Comparison of ENCODE assay signal across 20 cellular contexts in the genomic region with DNA sequence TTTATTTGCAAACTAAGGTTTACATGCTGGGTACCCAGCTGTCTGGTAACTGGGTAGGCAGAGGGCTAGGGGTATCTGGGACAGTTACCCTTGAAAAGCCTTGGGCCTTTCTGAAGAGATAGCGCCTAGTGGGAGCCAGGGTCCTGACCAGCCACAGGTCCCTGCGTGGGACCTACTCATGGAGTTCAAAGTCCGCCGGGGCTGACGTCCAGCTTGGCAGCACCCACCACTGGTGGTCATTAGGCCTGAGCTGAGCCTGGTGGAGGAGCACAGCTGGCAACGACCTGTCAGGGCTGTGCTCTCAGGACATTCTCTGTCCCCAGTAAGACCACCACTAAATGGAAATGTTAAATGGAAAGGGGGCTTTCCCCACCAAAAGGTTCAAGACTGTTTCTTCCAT. TPM values are rescaled to one million over a fixed set of nuclear protein-coding genes. Genes with fewer than 3 reads are reported as not detected.
A peak's percentile ranks its signal among the peaks of the same experiment; 100 is the strongest.
DNase-seq lines count a peak whose midpoint lies in the region; ATAC-seq, FAIRE-seq and TF ChIP-seq lines count a peak whose summit lies in the region.
"Had no signal": no experiment of that assay in that cellular context is flagged by ENCODE, and none has a peak within 500 bp of the region (broad histone marks: within the 10 kb centered on the region; RNA-seq: fewer than 3 reads in every experiment).

No MANE protein-coding gene starts in this region.

- H3K4me1 Mint-ChIP-seq in chondrocyte (ENCODE audit: low read depth) = no peaks in the 10 kb centered on the region
- H3K4me1 Mint-ChIP-seq: H9 had no signal

- H3K4me2 ChIP-seq in GM12878 (ENCODE audit: control insufficient read depth, insufficient read depth) (no peak overlapping the region), HepG2 (ENCODE audit: low read depth, low read length) (no peak overlapping the region), osteoblast (ENCODE audit: insufficient read depth, low read length) (no peak overlapping the region)
- H3K4me2 ChIP-seq: A549 had no signal

- SMC1A ChIA-PET in GM12878 (lab: Charles Lee; ENCODE audit: uncharacterized antibody, unreplicated experiment) = no interaction called here

- POLR2A ChIA-PET in GM12878 (lab: Charles Lee) = no interaction called here
- POLR2A ChIA-PET in HepG2 (lab: Yijun Ruan, JAX) = no interaction called here

- 97% methylated on average over 6 of the region's 6 CpGs for WGBS in GM12878 (ENCODE audit: insufficient coverage, insufficient replicate concordance, low lambda C conversion rate, missing lambda C conversion rate)
- WGBS in HepG2 (ENCODE audit: low lambda C conversion rate) = no CpG with 5 or more reads among the region's 6 CpGs

- H3K9ac ChIP-seq in GM12878 (ENCODE audit: control insufficient read depth, insufficient read depth, low read length) (no peak overlapping the region), HepG2 (ENCODE audit: insufficient read depth, low read depth, low read length) (no peak overlapping the region)

- TF ChIP-seq RAD21 in GM12878 (IDR thresholded peaks at IDR 0.05; ENCODE audit: insufficient read depth, low read depth, low read length) (no peak), HepG2 (CRISPR knock-in tag; IDR thresholded peaks at IDR 0.05) (no peak)

- ATAC-seq in GM12878 = no peak
- peak; percentile 63 for ATAC-seq in HepG2
- no peak for ATAC-seq in HG02981 (IDR thresholded peaks at IDR 0.05; ENCODE audit: unreplicated experiment)
- ATAC-seq in Right ventricle myocardium inferior = no peak
- ATAC-seq: A549 had no signal

- H3K4me3 ChIP-seq in GM12878 (no peak overlapping the region), HepG2 (replicated peaks in 1 of 3; ENCODE audit: insufficient read depth in 1 of 3, low read depth in 2 of 3, low read length in 3 of 3) (no peak overlapping the region), osteoblast (ENCODE audit: insufficient read depth, low read length) (no peak overlapping the region)
- H3K4me3 ChIP-seq: A549 had no signal

- TF ChIP-seq EP300 in GM12878 (IDR thresholded peaks at IDR 0.05; ENCODE audit: borderline replicate concordance in 1 of 2, control insufficient read depth in 1 of 2, low read depth in 2 of 2, low read length in 2 of 2) (no peak), HepG2 (IDR thresholded peaks at IDR 0.05; ENCODE audit: low read depth in 2 of 2, low read length in 2 of 2) (no peak), HepG2 (CRISPR knock-in tag; IDR thresholded peaks at IDR 0.05; ENCODE audit: borderline replicate concordance) (no peak)

- H3K4me1 ChIP-seq in GM12878 (ENCODE audit: control insufficient read depth, insufficient read depth, low read length) (no peaks in the 10 kb centered on the region), HepG2 (ENCODE audit: insufficient read depth, low read length) (peaks cover 7% of the 10 kb centered on the region; the same call in 1 of the 2 replicates), osteoblast (ENCODE audit: insufficient read depth, low read length) (no peaks in the 10 kb centered on the region)
- H3K4me1 ChIP-seq: A549, BE2C had no signal

- TF ChIP-seq CTCF in GM12878 (IDR thresholded peaks at IDR 0.05 in 2 of 3, conservative IDR thresholded peaks at IDR 0.05 in 1 of 3; ENCODE audit: control insufficient read depth in 2 of 3, extremely low read depth in 1 of 3, insufficient read depth in 1 of 3, low read depth in 3 of 3, low read length in 3 of 3) = no peak
- TF ChIP-seq CTCF in chondrocyte (IDR thresholded peaks at IDR 0.05) = no peak
- no peak for TF ChIP-seq CTCF in HepG2 (CRISPR knock-in tag; IDR thresholded peaks at IDR 0.05)
- TF ChIP-seq CTCF in osteoblast (IDR thresholded peaks at IDR 0.05; ENCODE audit: extremely low read depth, low read depth, low read length) = no peak

- H3K27me3 ChIP-seq in GM12878 (replicated peaks in 1 of 2; ENCODE audit: control insufficient read depth in 2 of 2, insufficient read depth in 2 of 2, low read length in 1 of 2) (no peaks in the 10 kb centered on the region), HepG2 (ENCODE audit: control insufficient read depth in 1 of 2, insufficient read depth in 2 of 2, low read length in 2 of 2) (no peaks in the 10 kb centered on the region), osteoblast (ENCODE audit: insufficient read depth, low read length) (no peaks in the 10 kb centered on the region)
- H3K27me3 ChIP-seq: BE2C had no signal

- no peak overlapping the region for H3K4me3 Mint-ChIP-seq in chondrocyte (ENCODE audit: unreplicated experiment)
- H3K4me3 Mint-ChIP-seq: CD4-positive, alpha-beta memory T cell; H9 had no signal

- TF ChIP-seq POLR2A in GM12878 (IDR thresholded peaks at IDR 0.05; ENCODE audit: low read depth, low read length) = 0 out of 2 replicates have a peak, but pooled peaks have one; percentile 19
- TF ChIP-seq POLR2A in HepG2 (IDR thresholded peaks at IDR 0.05; ENCODE audit: insufficient read depth in 1 of 2, low read depth in 2 of 2, low read length in 2 of 2) = no peak

- no peak for DNase-seq in GM12878 (ENCODE audit: low read depth, low spot score)
- DNase-seq in chondrocyte (ENCODE audit: low spot score) = peak; percentile 63
- DNase-seq in HepG2 (ENCODE audit: low spot score) = no peak
- peak; percentile 49 for DNase-seq in osteoblast (ENCODE audit: insufficient read length, low spot score, missing footprints)
- DNase-seq in Right ventricle myocardium inferior (ENCODE audit: missing footprints) = no peak
- no peak for DNase-seq in COR-L47 (lab: John Stamatoyannopoulos, UW)
- DNase-seq: BE2C; CD4-positive, alpha-beta memory T cell; DMS153; DMS79 treated with DMSO at 0.1 percent for 48 hours; GF-D8; GOT3; H9; IMR-90; KG1 had no signal

- FAIRE-seq in GM12878 (lab: Jason Lieb, UNC) (no peak), HepG2 (lab: Jason Lieb, UNC) (no peak)
- FAIRE-seq: A549, D721Med, GM18507 had no signal

- peaks cover 32% of the 10 kb centered on the region for H3K36me3 Mint-ChIP-seq in chondrocyte (ENCODE audit: low read depth)

- no peak overlapping the region for H3K27ac Mint-ChIP-seq in chondrocyte (ENCODE audit: unreplicated experiment)
- H3K27ac Mint-ChIP-seq: CD4-positive, alpha-beta memory T cell; H9 had no signal

- CTCF ChIA-PET in GM12878 (lab: Yijun Ruan, JAX) = no interaction called here
- CTCF ChIA-PET in HepG2 (lab: Yijun Ruan, JAX; ENCODE audit: low intra/inter-chr PET ratio, low total read pairs) = no interaction called here

- H3K9me3 ChIP-seq in GM12878 (replicated peaks; ENCODE audit: control insufficient read depth, insufficient read depth, low read length) = no peaks in the 10 kb centered on the region
- no peaks in the 10 kb centered on the region for H3K9me3 ChIP-seq in HepG2 (ENCODE audit: low read length)
- H3K9me3 ChIP-seq in osteoblast (ENCODE audit: low read depth, low read length) = no peaks in the 10 kb centered on the region
- H3K9me3 ChIP-seq: A549, BE2C had no signal

- no peaks in the 10 kb centered on the region for H3K27me3 Mint-ChIP-seq in chondrocyte (ENCODE audit: low read depth)
- H3K27me3 Mint-ChIP-seq: CD4-positive, alpha-beta memory T cell had no signal

- RAD21 ChIA-PET in GM12878 (lab: Charles Lee; ENCODE audit: unreplicated experiment) = interaction anchor here (1.2 kb wide), 1 partner anchor 240 kb away, joined by 4 read pairs; no protein-coding TSS in a partner anchor

- no peaks in the 10 kb centered on the region for H3K9me3 Mint-ChIP-seq in chondrocyte (ENCODE audit: low read depth)
- H3K9me3 Mint-ChIP-seq: CD4-positive, alpha-beta memory T cell; H9 had no signal

- BruUV-seq in GM12878 (replicated peaks; lab: Mats Ljungman, UMichigan) = no TSS peak
- no TSS peak for BruUV-seq in HepG2 (replicated peaks; lab: Mats Ljungman, UMichigan)

- H3K79me2 ChIP-seq in GM12878 (ENCODE audit: control insufficient read depth, insufficient read depth, low read length) (no peaks in the 10 kb centered on the region), HepG2 (ENCODE audit: insufficient read depth, low read length) (no peaks in the 10 kb centered on the region), osteoblast (ENCODE audit: insufficient read depth, low read length) (no peaks in the 10 kb centered on the region)

- peaks cover 8 to 17% of the 10 kb centered on the region in 2 experiments for H3K36me3 ChIP-seq in GM12878 (ENCODE audit: control insufficient read depth in 2 of 2, insufficient read depth in 2 of 2, low read length in 1 of 2)
- H3K36me3 ChIP-seq in HepG2 (replicated peaks in 1 of 2; ENCODE audit: control insufficient read depth in 1 of 2, insufficient read depth in 2 of 2, low read length in 2 of 2) = peaks cover 12 to 67% of the 10 kb centered on the region in 2 experiments
- H3K36me3 ChIP-seq in osteoblast (ENCODE audit: insufficient read depth, low read length) = peaks cover 34% of the 10 kb centered on the region

- H2AFZ ChIP-seq in GM12878 (ENCODE audit: control insufficient read depth, low read depth, low read length) = no peak overlapping the region
- H2AFZ ChIP-seq in HepG2 (ENCODE audit: low read length) = no peak overlapping the region
- H2AFZ ChIP-seq in osteoblast (ENCODE audit: low read length) = no peak overlapping the region

- intact Hi-C loops in GM12878 (cut with micrococcal nuclease; ENCODE audit: unreplicated experiment) (no loop called here), HepG2 (cut with micrococcal nuclease; ENCODE audit: unreplicated experiment) (no loop called here), Right ventricle myocardium inferior (cut with DNase I) (no loop called here)

- H4K20me1 ChIP-seq in GM12878 (ENCODE audit: control insufficient read depth, insufficient read depth) (no peaks in the 10 kb centered on the region), HepG2 (ENCODE audit: insufficient read depth, low read length) (0 out of 2 replicates have a peak, but pooled peaks cover 3% of the 10 kb centered on the region), osteoblast (ENCODE audit: insufficient read depth, low read length) (no peaks in the 10 kb centered on the region)

- H3K27ac ChIP-seq in GM12878 (ENCODE audit: control insufficient read depth, insufficient read depth) (no peak overlapping the region), HepG2 (ENCODE audit: extremely low read length, insufficient read depth, low read length) (no peak overlapping the region), osteoblast (ENCODE audit: low read depth, low read length) (no peak overlapping the region)
- H3K27ac ChIP-seq: A549, C4-2B had no signal

- in situ Hi-C loops in GM12878 (cut with MboI) = no loop called here
- in situ Hi-C loops in HepG2 (cut with HindIII; ENCODE audit: extremely low pct_ligation_motif_present, low pct_unique_long_range_greater_than_20kb) = no loop called here

RNA-seq across cellular contexts. Expression of a gene that starts 20.0 kb away (rescaled TPM):
- 93.0 and 95.2 TPM in 2 replicates for total RNA-seq in GM12878 (2013; cell fraction: nucleolus; rRNA removed)
- total RNA-seq in GM12878 (2014; rRNA removed) = 23.2 and 26.9 TPM in 2 replicates
- 25.2 and 28.4 TPM in 2 replicates for total RNA-seq in GM12878 (2014; rRNA removed; fragmentation: Illumina TruSeq; extraction: Trizol)
- total RNA-seq in GM12878 (2021) = 50.0 and 54.3 TPM in 2 replicates
- 29.7 TPM for polyA plus RNA-seq in GM12878 (2011; ENCODE audit: low read depth)
- 31.4 and 52.3 TPM in 2 replicates for polyA plus RNA-seq in GM12878 (2011; rRNA removed)
- polyA plus RNA-seq in GM12878 (2011; cell fraction: cytosol; rRNA removed) = 70.7 and 75.8 TPM in 2 replicates
- 222 and 247 TPM in 2 replicates for polyA plus RNA-seq in GM12878 (2011; cell fraction: nucleus; rRNA removed)
- polyA plus RNA-seq in GM12878 (2012) = 40.4 and 49.6 TPM in 2 replicates
- polyA plus RNA-seq in GM12878 (2014; fragmentation: Illumina TruSeq; extraction: Trizol) = 28.1 and 39.5 TPM in 2 replicates
- 10 to 100 TPM in 1 of 2 experiments, 1 to 10 TPM in 1; 9.8 to 19.6 TPM for polyA plus RNA-seq in GM12878 (2014; fragmentation: Nextera tagmentation; extraction: Ambion mirVana)
- 51.2 and 55.9 TPM in 2 replicates for polyA plus RNA-seq in GM12878 (2014; rRNA removed)
- polyA plus RNA-seq in GM12878 (2016; fragmentation: Nextera tagmentation; extraction: Ambion mirVana) = 10 to 100 TPM; 65.5 to 71.2 TPM
- 63.3 and 69.8 TPM in 2 replicates for polyA minus RNA-seq in GM12878 (2011; rRNA and poly(A)+ RNA removed)
- polyA minus RNA-seq in GM12878 (2011; cell fraction: cytosol; rRNA and poly(A)+ RNA removed) = 25.1 and 39.0 TPM in 2 replicates
- 31.4 and 59.3 TPM in 2 replicates for polyA minus RNA-seq in GM12878 (2011; cell fraction: nucleus; rRNA and poly(A)+ RNA removed)
- 27.3 to 33.9 TPM (median 29.9 TPM) in 3 replicates for total RNA-seq in chondrocyte
- total RNA-seq in HepG2 (2016; rRNA removed; fragmentation: Illumina TruSeq; extraction: Trizol) = 8.8 and 18.8 TPM in 2 replicates
- 11.7 and 12.8 TPM in 2 replicates for total RNA-seq in HepG2 (2016; cell fraction: cytosol; rRNA removed; fragmentation: Illumina TruSeq; extraction: Trizol; ENCODE audit: low read depth)
- total RNA-seq in HepG2 (2016; cell fraction: insoluble cytoplasmic fraction; rRNA removed; fragmentation: Illumina TruSeq; extraction: Trizol) = 7.4 and 20.2 TPM in 2 replicates
- 9.2 and 10.8 TPM in 2 replicates for total RNA-seq in HepG2 (2016; cell fraction: membrane; rRNA removed; fragmentation: Illumina TruSeq; extraction: Trizol)
- total RNA-seq in HepG2 (2016; cell fraction: nucleus; rRNA removed; fragmentation: Illumina TruSeq; extraction: Trizol) = 26.0 and 31.3 TPM in 2 replicates
- 57.6 and 60.0 TPM in 2 replicates for polyA plus RNA-seq in HepG2 (2011; rRNA removed)
- 46.9 and 57.2 TPM in 2 replicates for polyA plus RNA-seq in HepG2 (2011; cell fraction: cytosol; rRNA removed)
- polyA plus RNA-seq in HepG2 (2011; cell fraction: nucleus; rRNA removed) = 214 and 218 TPM in 2 replicates
- 46.7 and 48.2 TPM in 2 replicates for polyA plus RNA-seq in HepG2 (2012)
- 9.4 and 10.5 TPM in 2 replicates for polyA plus RNA-seq in HepG2 (2016; cell fraction: cytosol; fragmentation: Illumina TruSeq; extraction: Trizol; ENCODE audit: low read depth)
- polyA plus RNA-seq in HepG2 (2016; cell fraction: insoluble cytoplasmic fraction; fragmentation: Illumina TruSeq; extraction: Trizol; ENCODE audit: low read depth) = 14.4 and 16.6 TPM in 2 replicates
- 10.4 and 12.2 TPM in 2 replicates for polyA plus RNA-seq in HepG2 (2016; cell fraction: membrane; fragmentation: Illumina TruSeq; extraction: Trizol; ENCODE audit: low read depth)
- polyA plus RNA-seq in HepG2 (2016; cell fraction: nucleus; fragmentation: Illumina TruSeq; extraction: Trizol; ENCODE audit: insufficient read depth, low read depth) = 88.4 and 99.7 TPM in 2 replicates
- polyA minus RNA-seq in HepG2 (2011; rRNA and poly(A)+ RNA removed; ENCODE audit: low replicate concordance) = 85.0 and 99.2 TPM in 2 replicates
- 18.2 and 24.4 TPM in 2 replicates for polyA minus RNA-seq in HepG2 (2011; cell fraction: cytosol; rRNA and poly(A)+ RNA removed)
- polyA minus RNA-seq in HepG2 (2011; cell fraction: nucleus; rRNA and poly(A)+ RNA removed) = 23.9 and 27.4 TPM in 2 replicates
- 25.3 and 32.6 TPM in 2 replicates for total RNA-seq in osteoblast
- 18.3 TPM for total RNA-seq in Right ventricle myocardium inferior

Comparison
In these comparisons a context has a peak if more than half of its experiments do, and no peak if none do; other contexts are left out.
1. DNase-seq: peak in chondrocyte (single experiment) and osteoblast (single experiment); none in GM12878 (single experiment), HepG2 (single experiment), Right ventricle myocardium inferior (single experiment) and COR-L47 (single experiment).